In the genomic region with DNA sequence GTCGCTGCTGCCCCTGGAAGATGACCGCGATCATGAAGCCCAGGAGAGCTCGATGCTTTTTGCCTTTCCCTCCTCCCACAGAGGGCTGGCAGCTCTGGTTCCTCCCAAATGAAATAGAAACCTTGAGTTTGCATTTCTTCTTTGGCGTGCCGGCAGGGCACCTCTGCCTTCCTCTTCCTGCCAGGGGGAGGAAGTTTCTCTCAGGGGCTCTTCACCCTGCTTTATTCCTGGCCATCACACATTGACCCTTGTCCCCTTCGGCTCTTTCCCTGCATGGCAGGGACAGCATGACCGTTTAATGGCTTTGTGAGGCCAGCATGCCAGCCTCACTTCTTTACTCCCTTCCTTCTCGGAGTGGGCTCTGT, we compare ENCODE assay signal across 11 cellular contexts. TPM values are rescaled to one million over a fixed set of nuclear protein-coding genes. Genes with fewer than 3 reads are reported as not detected.
DNase-seq lines count a peak whose midpoint lies in the region; ATAC-seq and TF ChIP-seq lines count a peak whose summit lies in the region.
"Had no signal": no experiment of that assay in that cellular context is flagged by ENCODE, and none has a peak within 500 bp of the region (broad histone marks: within the 10 kb centered on the region; RNA-seq: fewer than 3 reads in every experiment).

No MANE protein-coding gene starts in this region.

- intact Hi-C loops in naive thymus-derived CD4-positive, alpha-beta T cell (cut with micrococcal nuclease), result loop anchor here in 1 of 2 donors (5.0 kb wide), 1 partner anchor 38 kb away; no protein-coding TSS in a partner anchor
- intact Hi-C loops in aorta (cut with DNase I), result no loop called here

- POLR2A ChIA-PET in naive thymus-derived CD4-positive, alpha-beta T cell (lab: Charles Lee), result no interaction called here

- no peaks in the 10 kb centered on the region for H3K27me3 Mint-ChIP-seq in stimulated activated naive CD8-positive, alpha-beta T cell treated with anti-CD3 and anti-CD28 coated beads, Interleukin-15, Interleukin-2, amounts not matched to agents 100 ng/mL and 50 ng/mL, for 24 hours
- H3K27me3 Mint-ChIP-seq in naive thymus-derived CD4-positive, alpha-beta T cell, result no peaks in the 10 kb centered on the region

- H3K4me1 Mint-ChIP-seq in stimulated activated naive CD8-positive, alpha-beta T cell treated with anti-CD3 and anti-CD28 coated beads, Interleukin-15, Interleukin-2, amounts not matched to agents 100 ng/mL and 50 ng/mL, for 24 hours (ENCODE audit: low read depth), result peaks cover 63% of the 10 kb centered on the region
- H3K4me1 Mint-ChIP-seq in naive thymus-derived CD4-positive, alpha-beta T cell, result peaks cover under 1 to 77% (median 23%) of the 10 kb centered on the region in 7 donors

- peaks cover 10 to 74% of the 10 kb centered on the region in 2 donors for H3K4me1 ChIP-seq in naive thymus-derived CD4-positive, alpha-beta T cell (ENCODE audit: control insufficient read depth in 2 of 2, insufficient read depth in 2 of 2, low read length in 2 of 2)
- peaks cover 0 to 3% of the 10 kb centered on the region in 2 donors for H3K4me1 ChIP-seq in aorta (ENCODE audit: control insufficient read depth in 1 of 2, insufficient read depth in 2 of 2, low read length in 2 of 2)

- H3K27ac Mint-ChIP-seq in stimulated activated naive CD8-positive, alpha-beta T cell treated with anti-CD3 and anti-CD28 coated beads, Interleukin-15, Interleukin-2, amounts not matched to agents 100 ng/mL and 50 ng/mL, for 24 hours, result peak overlapping the region; percentile 61
- peak overlapping the region in 1 of 9 donors; percentile 46 for H3K27ac Mint-ChIP-seq in naive thymus-derived CD4-positive, alpha-beta T cell

- H3K9me3 ChIP-seq in naive thymus-derived CD4-positive, alpha-beta T cell (ENCODE audit: control insufficient read depth in 2 of 3, low read length in 3 of 3), result no peaks in the 10 kb centered on the region
- H3K9me3 ChIP-seq in aorta (ENCODE audit: control insufficient read depth, low read length), result no peaks in the 10 kb centered on the region

- H3K27ac ChIP-seq in coronary artery (peak overlapping the region; percentile 97), aorta (ENCODE audit: low read depth in 1 of 2, low read length in 2 of 2) (peak overlapping the region; percentile 43 to 86)
- H3K27ac ChIP-seq in naive thymus-derived CD4-positive, alpha-beta T cell (ENCODE audit: low read depth, low read length), result no peak overlapping the region

- WGBS in aorta, 2 donors, result 11 to 12% methylated on average over 9 of the region's 9 CpGs

- no peaks in the 10 kb centered on the region for H3K9me3 Mint-ChIP-seq in stimulated activated naive CD8-positive, alpha-beta T cell treated with anti-CD3 and anti-CD28 coated beads, Interleukin-15, Interleukin-2, amounts not matched to agents 100 ng/mL and 50 ng/mL, for 24 hours
- H3K9me3 Mint-ChIP-seq in naive thymus-derived CD4-positive, alpha-beta T cell, result no peaks in the 10 kb centered on the region

- H3K4me3 ChIP-seq in coronary artery (peak overlapping the region; percentile 42), aorta (ENCODE audit: low read length in 2 of 2) (no peak overlapping the region)
- H3K4me3 ChIP-seq in naive thymus-derived CD4-positive, alpha-beta T cell (ENCODE audit: low read length), result no peak overlapping the region

- no peaks in the 10 kb centered on the region for H3K27me3 ChIP-seq in naive thymus-derived CD4-positive, alpha-beta T cell (ENCODE audit: control insufficient read depth in 2 of 2, insufficient read depth in 2 of 2, low read length in 2 of 2)
- no peaks in the 10 kb centered on the region for H3K27me3 ChIP-seq in aorta (ENCODE audit: control insufficient read depth in 1 of 2, insufficient read depth in 2 of 2, low read length in 1 of 2)

- no peak for DNase-seq in stimulated activated naive CD8-positive, alpha-beta T cell treated with anti-CD3 and anti-CD28 coated beads, Interleukin-15, Interleukin-2, amounts not matched to agents 100 U/mL and 50 U/mL, for 24 hours
- no peak for DNase-seq in coronary artery (ENCODE audit: low spot score)
- no peak for DNase-seq in naive thymus-derived CD4-positive, alpha-beta T cell
- DNase-seq in aorta, result no peak
- no peak for DNase-seq in NCI-H2081 (lab: John Stamatoyannopoulos, UW)
- no peak for DNase-seq in RPMI8226
- DNase-seq in activated CD4-positive, alpha-beta T cell treated with anti-CD3 and anti-CD28 coated beads, Interleukin-2, amount 50 U/mL, for 1 hour, result no peak
- DNase-seq: activated CD4-positive, alpha-beta T cell treated with anti-CD3 and anti-CD28 coated beads, Interleukin-2, amount 50 U/mL, for 4 hours; C1 segment of cervical spinal cord; effector CD8-positive, alpha-beta T cell had no signal

- H3K36me3 Mint-ChIP-seq in stimulated activated naive CD8-positive, alpha-beta T cell treated with anti-CD3 and anti-CD28 coated beads, Interleukin-15, Interleukin-2, amounts not matched to agents 100 ng/mL and 50 ng/mL, for 24 hours (ENCODE audit: low read depth), result peaks cover 13% of the 10 kb centered on the region
- H3K36me3 Mint-ChIP-seq in naive thymus-derived CD4-positive, alpha-beta T cell, result peaks cover 0 to 10% (median 0%) of the 10 kb centered on the region in 5 donors

- peaks cover 0 to 4% (median 0%) of the 10 kb centered on the region in 3 experiments for H3K36me3 ChIP-seq in naive thymus-derived CD4-positive, alpha-beta T cell (ENCODE audit: control insufficient read depth in 2 of 3, insufficient read depth in 3 of 3, low read length in 3 of 3)
- peaks cover 0 to 3% of the 10 kb centered on the region in 2 donors for H3K36me3 ChIP-seq in aorta (ENCODE audit: control insufficient read depth in 1 of 2, insufficient read depth in 2 of 2, low read length in 1 of 2)

- no peak overlapping the region for H3K4me3 Mint-ChIP-seq in stimulated activated naive CD8-positive, alpha-beta T cell treated with anti-CD3 and anti-CD28 coated beads, Interleukin-15, Interleukin-2, amounts not matched to agents 100 ng/mL and 50 ng/mL, for 24 hours
- peak overlapping the region in 2 of 10 donors; percentile 23 to 61 for H3K4me3 Mint-ChIP-seq in naive thymus-derived CD4-positive, alpha-beta T cell

- no peak for ATAC-seq in stimulated activated naive CD8-positive, alpha-beta T cell treated with anti-CD3 and anti-CD28 coated beads, Interleukin-15, Interleukin-2, amounts not matched to agents 100 U/mL and 50 U/mL, for 24 hours
- ATAC-seq in naive thymus-derived CD4-positive, alpha-beta T cell, result peak; percentile 18
- ATAC-seq in aorta (ENCODE audit: low FRiP score), result no peak

- CTCF ChIA-PET in naive thymus-derived CD4-positive, alpha-beta T cell (lab: Charles Lee), result no interaction called here

- TF ChIP-seq CTCF in coronary artery (IDR thresholded peaks at IDR 0.05), result no peak

RNA-seq across cellular contexts. Expression of gene ACTN4, which starts 47.9 kb away (rescaled TPM):
- total RNA-seq in naive thymus-derived CD4-positive, alpha-beta T cell, result 100 to 1,000 TPM in 2 of 5 experiments, 10 to 100 TPM in 3; 49.2 to 355 (median 54.4) TPM
- polyA plus RNA-seq in naive thymus-derived CD4-positive, alpha-beta T cell, result 1 to 10 TPM; 2.8 to 3.9 TPM
- 1,000 to 10,000 TPM in 1 of 2 donors, 100 to 1,000 TPM in 1; 794 to 1,985 TPM for total RNA-seq in aorta
- 100 to 1,000 TPM; 111 to 163 TPM for polyA plus RNA-seq in aorta

RNA-seq across cellular contexts. Expression of gene CAPN12, which starts 49.0 kb away (rescaled TPM):
- total RNA-seq in naive thymus-derived CD4-positive, alpha-beta T cell, result 1 to 10 TPM; 2.5 to 5.1 (median 2.7) TPM
- under 1 TPM in 1 of 2 donors, not detected in 1; 0.84 TPM for polyA plus RNA-seq in naive thymus-derived CD4-positive, alpha-beta T cell
- total RNA-seq in aorta, result 1 to 10 TPM; 1.9 to 2.8 TPM
- 1 to 10 TPM; 1.0 to 4.5 TPM for polyA plus RNA-seq in aorta
